ENCODE assay signal across 23 cellular contexts in genomic region chr1:104197516-104197915, GRCh38.
DNase-seq lines count a peak whose midpoint lies in the region; ATAC-seq, FAIRE-seq and TF ChIP-seq lines count a peak whose summit lies in the region.
"Had no signal": no experiment of that assay in that cellular context is flagged by ENCODE, and none has a peak within 500 bp of the region (broad histone marks: within the 10 kb centered on the region; RNA-seq: fewer than 3 reads in every experiment).

No MANE protein-coding gene starts in this region.

- ATAC-seq in SK-N-SH treated with all-trans-retinoic acid at 6 μM for 48 hours, result no peak
- ATAC-seq: A549; CD8-positive, alpha-beta T cell had no signal

- H3F3A ChIP-seq in SK-N-SH (replicated peaks; ENCODE audit: insufficient read depth), result no peaks in the 10 kb centered on the region

- H3K4me3 ChIP-seq in SK-N-SH (ENCODE audit: low read depth in 2 of 2, low read length in 1 of 2) (no peak overlapping the region), OCI-LY3 (ENCODE audit: low read length) (no peak overlapping the region), astrocyte (ENCODE audit: insufficient read depth, low read depth, low read length) (no peak overlapping the region), small intestine (ENCODE audit: low read depth in 1 of 2, low read length in 2 of 2) (no peak overlapping the region)
- H3K4me3 ChIP-seq: A549; BLaER1 treated with 17β-estradiol and CSF1 and Interleukin-3, amounts not matched to agents 10 nM and 100 nM had no signal

- H3K9me3 Mint-ChIP-seq in astrocyte (ENCODE audit: unreplicated experiment), result no peaks in the 10 kb centered on the region
- H3K9me3 Mint-ChIP-seq in T-helper 2 cell treated with Interferon-gamma antibody and Interleukin-4, amounts not matched to agents 5 μg/mL and 100 μg/mL, for 36 hours, result peaks cover 17% of the 10 kb centered on the region

- POLR2A ChIA-PET in SK-N-SH (lab: Yijun Ruan, JAX), result no interaction called here

- no peaks in the 10 kb centered on the region for H3K27me3 Mint-ChIP-seq in astrocyte (ENCODE audit: low read depth, unreplicated experiment)
- H3K27me3 Mint-ChIP-seq in T-helper 2 cell treated with Interferon-gamma antibody and Interleukin-4, amounts not matched to agents 5 μg/mL and 100 μg/mL, for 36 hours (ENCODE audit: low read depth), result no peaks in the 10 kb centered on the region
- H3K27me3 Mint-ChIP-seq: B cell; CD4-positive, alpha-beta T cell had no signal

- no peak overlapping the region for H3K4me3 Mint-ChIP-seq in astrocyte (ENCODE audit: unreplicated experiment)
- no peak overlapping the region for H3K4me3 Mint-ChIP-seq in T-helper 2 cell treated with Interferon-gamma antibody and Interleukin-4, amounts not matched to agents 5 μg/mL and 100 μg/mL, for 36 hours
- H3K4me3 Mint-ChIP-seq: B cell; CD4-positive, alpha-beta T cell; CD8-positive, alpha-beta T cell had no signal

- no peak for FAIRE-seq in astrocyte (lab: Jason Lieb, UNC)
- FAIRE-seq in endometrium (lab: Jason Lieb, UNC), result peak; percentile 87
- no peak for FAIRE-seq in small intestine (lab: Jason Lieb, UNC)
- FAIRE-seq: A549, D721Med, G401.6, GM12891, GM19239 had no signal

- H3K4me2 ChIP-seq in SK-N-SH, result no peak overlapping the region
- no peak overlapping the region for H3K4me2 ChIP-seq in OCI-LY3 (ENCODE audit: low read length)
- H3K4me2 ChIP-seq in astrocyte (ENCODE audit: low read length), result no peak overlapping the region
- H3K4me2 ChIP-seq: A549; BLaER1 treated with 17β-estradiol and CSF1 and Interleukin-3, amounts not matched to agents 10 nM and 100 nM had no signal

- H3K36me3 Mint-ChIP-seq in astrocyte (ENCODE audit: low read depth, unreplicated experiment), result no peaks in the 10 kb centered on the region
- no peaks in the 10 kb centered on the region for H3K36me3 Mint-ChIP-seq in T-helper 2 cell treated with Interferon-gamma antibody and Interleukin-4, amounts not matched to agents 5 μg/mL and 100 μg/mL, for 36 hours (ENCODE audit: low read depth)
- H3K36me3 Mint-ChIP-seq: CD8-positive, alpha-beta T cell had no signal

- WGBS in SK-N-SH (ENCODE audit: low lambda C conversion rate), result 13% methylated on average over 1 of the region's 1 CpG
- 73 to 81% (median 81%) methylated on average over 1 of the region's 1 CpG for WGBS in small intestine, 3 donors

- no peaks in the 10 kb centered on the region; a peak in 1 of 4 replicates for H3K4me1 ChIP-seq in SK-N-SH (ENCODE audit: control insufficient read depth in 1 of 2, insufficient read depth in 2 of 2, low read depth in 1 of 2, low read length in 1 of 2)
- H3K4me1 ChIP-seq in OCI-LY3 (ENCODE audit: low read length), result peaks cover 17% of the 10 kb centered on the region
- no peaks in the 10 kb centered on the region for H3K4me1 ChIP-seq in astrocyte (ENCODE audit: insufficient read depth, low read length)
- no peaks in the 10 kb centered on the region for H3K4me1 ChIP-seq in small intestine (ENCODE audit: control insufficient read depth in 2 of 2, insufficient read depth in 1 of 2, low read depth in 1 of 2, low read length in 1 of 2)
- H3K4me1 ChIP-seq: A549; BLaER1 treated with 17β-estradiol and CSF1 and Interleukin-3, amounts not matched to agents 10 nM and 100 nM; Caco-2 had no signal

- H4K20me1 ChIP-seq in SK-N-SH (ENCODE audit: insufficient read depth) (no peaks in the 10 kb centered on the region), OCI-LY3 (ENCODE audit: insufficient read depth, low read length) (no peaks in the 10 kb centered on the region), astrocyte (ENCODE audit: insufficient read depth, low read length) (no peaks in the 10 kb centered on the region)
- H4K20me1 ChIP-seq: BLaER1 treated with 17β-estradiol and CSF1 and Interleukin-3, amounts not matched to agents 10 nM and 100 nM had no signal

- no peak for TF ChIP-seq CTCF in SK-N-SH (IDR thresholded peaks at IDR 0.05)
- no peak for TF ChIP-seq CTCF in OCI-LY3 (IDR thresholded peaks at IDR 0.05; ENCODE audit: low read depth, low read length)
- no peak for TF ChIP-seq CTCF in astrocyte (IDR thresholded peaks at IDR 0.05; ENCODE audit: insufficient read depth, low read depth, low read length)

- no peak for TF ChIP-seq EP300 in SK-N-SH (IDR thresholded peaks at IDR 0.05; ENCODE audit: borderline replicate concordance in 1 of 2, low read depth in 1 of 2, low read length in 1 of 2)

- H3K4me1 Mint-ChIP-seq in astrocyte (ENCODE audit: low read depth, unreplicated experiment), result no peaks in the 10 kb centered on the region
- no peaks in the 10 kb centered on the region for H3K4me1 Mint-ChIP-seq in T-helper 2 cell treated with Interferon-gamma antibody and Interleukin-4, amounts not matched to agents 5 μg/mL and 100 μg/mL, for 36 hours (ENCODE audit: low read depth)
- H3K4me1 Mint-ChIP-seq: B cell had no signal

- TF ChIP-seq RAD21 in SK-N-SH (IDR thresholded peaks at IDR 0.05; ENCODE audit: low read length), result no peak

- H3K9me3 ChIP-seq in SK-N-SH, result no peaks in the 10 kb centered on the region
- H3K9me3 ChIP-seq in OCI-LY3 (ENCODE audit: insufficient read depth, low read length), result no peaks in the 10 kb centered on the region
- H3K9me3 ChIP-seq in astrocyte (ENCODE audit: insufficient read depth, low read depth, low read length), result no peaks in the 10 kb centered on the region
- peaks cover 2% of the 10 kb centered on the region for H3K9me3 ChIP-seq in small intestine (ENCODE audit: control insufficient read depth, low read depth)
- H3K9me3 ChIP-seq: A549, Caco-2 had no signal

- H3K27ac Mint-ChIP-seq in astrocyte (ENCODE audit: unreplicated experiment), result peak overlapping the region; percentile 44
- no peak overlapping the region for H3K27ac Mint-ChIP-seq in T-helper 2 cell treated with Interferon-gamma antibody and Interleukin-4, amounts not matched to agents 5 μg/mL and 100 μg/mL, for 36 hours
- H3K27ac Mint-ChIP-seq: B cell; CD4-positive, alpha-beta T cell; CD8-positive, alpha-beta T cell had no signal

- H3K27me3 ChIP-seq in SK-N-SH (ENCODE audit: insufficient read depth) (no peaks in the 10 kb centered on the region), OCI-LY3 (ENCODE audit: low read depth, low read length) (no peaks in the 10 kb centered on the region), astrocyte (ENCODE audit: insufficient read depth, low read length) (no peaks in the 10 kb centered on the region), small intestine (ENCODE audit: control insufficient read depth in 2 of 2, insufficient read depth in 2 of 2, low read length in 2 of 2) (no peaks in the 10 kb centered on the region)
- H3K27me3 ChIP-seq: BLaER1 treated with 17β-estradiol and CSF1 and Interleukin-3, amounts not matched to agents 10 nM and 100 nM had no signal

- H3K79me2 ChIP-seq in SK-N-SH (ENCODE audit: insufficient read depth), result no peaks in the 10 kb centered on the region
- H3K79me2 ChIP-seq in OCI-LY3 (ENCODE audit: low read length), result no peaks in the 10 kb centered on the region
- no peaks in the 10 kb centered on the region for H3K79me2 ChIP-seq in astrocyte (ENCODE audit: insufficient read depth, low read length)

- H2AFZ ChIP-seq in SK-N-SH (ENCODE audit: low read depth) (no peak overlapping the region), OCI-LY3 (ENCODE audit: low read depth, low read length) (no peak overlapping the region), astrocyte (ENCODE audit: low read depth, low read length) (no peak overlapping the region)

- no peak overlapping the region for H3K27ac ChIP-seq in SK-N-SH (ENCODE audit: low read depth in 2 of 2, low read length in 1 of 2)
- H3K27ac ChIP-seq in OCI-LY3 (ENCODE audit: low read length), result peak overlapping the region; percentile 45; the same call in 1 of the 2 replicates
- H3K27ac ChIP-seq in astrocyte (ENCODE audit: low read depth, low read length), result no peak overlapping the region
- no peak overlapping the region for H3K27ac ChIP-seq in small intestine (ENCODE audit: low read depth in 1 of 2, low read length in 1 of 2)
- H3K27ac ChIP-seq: 22Rv1; A549; BLaER1 treated with 17β-estradiol and CSF1 and Interleukin-3, amounts not matched to agents 10 nM and 100 nM; C4-2B had no signal

- H3K9ac ChIP-seq in SK-N-SH (no peak overlapping the region), OCI-LY3 (ENCODE audit: low read length) (no peak overlapping the region), astrocyte (ENCODE audit: low read length) (no peak overlapping the region)
- H3K9ac ChIP-seq: BLaER1 treated with 17β-estradiol and CSF1 and Interleukin-3, amounts not matched to agents 10 nM and 100 nM had no signal

- DNase-seq in SK-N-SH, result no peak
- no peak for DNase-seq in astrocyte (ENCODE audit: low read depth)
- DNase-seq in small intestine, result no peak
- DNase-seq in T-helper 2 cell treated with Interferon-gamma antibody and Interleukin-4, amounts not matched to agents 5 μg/mL and 100 μg/mL, for 36 hours (ENCODE audit: low spot score), result no peak
- DNase-seq: AML-193; Caco-2; Calu3; CD4-positive, alpha-beta T cell; CD8-positive, alpha-beta T cell; DMS79 treated with DMSO at 0.1 percent for 48 hours; GF-D8 had no signal

- H3K36me3 ChIP-seq in SK-N-SH (replicated peaks in 1 of 2; ENCODE audit: control insufficient read depth in 1 of 2, insufficient read depth in 2 of 2, low read length in 1 of 2) (no peaks in the 10 kb centered on the region), OCI-LY3 (replicated peaks; ENCODE audit: low read depth, low read length) (peaks cover under 1% of the 10 kb centered on the region), astrocyte (ENCODE audit: insufficient read depth, low read length) (no peaks in the 10 kb centered on the region), small intestine (ENCODE audit: control insufficient read depth in 2 of 2, insufficient read depth in 2 of 2, low read length in 2 of 2) (no peaks in the 10 kb centered on the region)
- H3K36me3 ChIP-seq: BLaER1 treated with 17β-estradiol and CSF1 and Interleukin-3, amounts not matched to agents 10 nM and 100 nM had no signal

- H3K9me2 ChIP-seq in SK-N-SH, result no peaks in the 10 kb centered on the region

- CTCF ChIA-PET in SK-N-SH (lab: Yijun Ruan, JAX), result no interaction called here

TF ChIP-seq in SK-N-SH, 30 proteins besides CTCF, POLR2A, EP300 and RAD21:
- TF ChIP-seq POLR2AphosphoS5 (IDR thresholded peaks at IDR 0.05; ENCODE audit: low read depth, low read length) (no peak), EZH2phosphoT487 (IDR thresholded peaks at IDR 0.05; ENCODE audit: borderline replicate concordance, low read depth) (no peak), RCOR1 (IDR thresholded peaks at IDR 0.05; ENCODE audit: low read length) (no peak), RFX5 (IDR thresholded peaks at IDR 0.05; ENCODE audit: low read length) (peak; percentile 86), TCF12 (IDR thresholded peaks at IDR 0.05) (no peak)
TF ChIP-seq in SK-N-SH: peak in this region for 1.

TF ChIP-seq in SK-N-SH treated with all-trans-retinoic acid at 6 μM for 48 hours, 23 proteins besides CTCF, POLR2A, EP300 and RAD21:
- TF ChIP-seq ZFP30 (CRISPR knock-in tag; IDR thresholded peaks at IDR 0.05) (no peak), ZNF565 (CRISPR knock-in tag; conservative IDR thresholded peaks at IDR 0.05; ENCODE audit: low read depth) (no peak), ISL1 (CRISPR knock-in tag; IDR thresholded peaks at IDR 0.05) (no peak)
